In genomic region chr2:171608168-171608567, GRCh38 we compare ENCODE assay signal across 9 cellular contexts.
"Had no signal": no experiment of that assay in that cellular context is flagged by ENCODE, and none has a peak within 500 bp of the region (broad histone marks: within the 10 kb centered on the region; RNA-seq: fewer than 3 reads in every experiment).

No MANE protein-coding gene starts in this region.

- H3K4me3 Mint-ChIP-seq: IgD-negative memory B cell had no signal

- H3K9ac ChIP-seq: KMS-11 had no signal

- H3K4me2 ChIP-seq: KMS-11 had no signal

- ATAC-seq: HepG2 had no signal

- H3K27ac ChIP-seq: HL-60, KMS-11 had no signal

- H3K4me1 Mint-ChIP-seq: IgD-negative memory B cell had no signal

- H3K27ac Mint-ChIP-seq: IgD-negative memory B cell had no signal

- FAIRE-seq: HepG2, HTR-8/SVneo had no signal

- DNase-seq: IMR-90, Karpas-422, KBM-7, KG1 had no signal
